2 cellular contexts compared by ENCODE assay signal in the genomic region with DNA sequence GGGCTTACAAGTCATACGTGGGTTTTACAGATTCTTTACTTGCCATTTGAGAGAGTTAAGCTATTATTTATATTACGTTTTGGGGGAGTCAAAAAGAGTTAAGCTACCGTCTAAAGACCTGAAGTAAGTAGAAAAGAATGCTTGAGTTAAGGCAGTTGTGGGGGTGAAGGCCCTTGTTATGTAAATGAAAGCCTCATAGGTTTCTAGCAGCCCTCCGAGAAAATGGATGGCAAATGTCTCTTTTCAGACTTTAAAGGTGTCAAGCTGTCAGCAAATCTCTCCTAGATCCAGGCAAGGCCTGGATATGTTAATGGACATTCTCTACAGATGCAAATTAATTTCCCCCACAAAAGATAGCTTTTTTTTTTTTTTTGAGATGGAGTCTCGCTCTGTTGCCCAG.
A peak's percentile ranks its signal among the peaks of the same experiment; 100 is the strongest.
TF ChIP-seq lines count a peak whose summit lies in the region.

No MANE protein-coding gene starts in this region.

TF ChIP-seq in GM23338, 12 proteins besides CTCF, POLR2A, EP300 and RAD21 (continues in another document):
- TF ChIP-seq, protein P1, sequence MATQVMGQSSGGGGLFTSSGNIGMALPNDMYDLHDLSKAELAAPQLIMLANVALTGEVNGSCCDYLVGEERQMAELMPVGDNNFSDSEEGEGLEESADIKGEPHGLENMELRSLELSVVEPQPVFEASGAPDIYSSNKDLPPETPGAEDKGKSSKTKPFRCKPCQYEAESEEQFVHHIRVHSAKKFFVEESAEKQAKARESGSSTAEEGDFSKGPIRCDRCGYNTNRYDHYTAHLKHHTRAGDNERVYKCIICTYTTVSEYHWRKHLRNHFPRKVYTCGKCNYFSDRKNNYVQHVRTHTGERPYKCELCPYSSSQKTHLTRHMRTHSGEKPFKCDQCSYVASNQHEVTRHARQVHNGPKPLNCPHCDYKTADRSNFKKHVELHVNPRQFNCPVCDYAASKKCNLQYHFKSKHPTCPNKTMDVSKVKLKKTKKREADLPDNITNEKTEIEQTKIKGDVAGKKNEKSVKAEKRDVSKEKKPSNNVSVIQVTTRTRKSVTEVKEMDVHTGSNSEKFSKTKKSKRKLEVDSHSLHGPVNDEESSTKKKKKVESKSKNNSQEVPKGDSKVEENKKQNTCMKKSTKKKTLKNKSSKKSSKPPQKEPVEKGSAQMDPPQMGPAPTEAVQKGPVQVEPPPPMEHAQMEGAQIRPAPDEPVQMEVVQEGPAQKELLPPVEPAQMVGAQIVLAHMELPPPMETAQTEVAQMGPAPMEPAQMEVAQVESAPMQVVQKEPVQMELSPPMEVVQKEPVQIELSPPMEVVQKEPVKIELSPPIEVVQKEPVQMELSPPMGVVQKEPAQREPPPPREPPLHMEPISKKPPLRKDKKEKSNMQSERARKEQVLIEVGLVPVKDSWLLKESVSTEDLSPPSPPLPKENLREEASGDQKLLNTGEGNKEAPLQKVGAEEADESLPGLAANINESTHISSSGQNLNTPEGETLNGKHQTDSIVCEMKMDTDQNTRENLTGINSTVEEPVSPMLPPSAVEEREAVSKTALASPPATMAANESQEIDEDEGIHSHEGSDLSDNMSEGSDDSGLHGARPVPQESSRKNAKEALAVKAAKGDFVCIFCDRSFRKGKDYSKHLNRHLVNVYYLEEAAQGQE (IDR thresholded peaks at IDR 0.05; ENCODE audit: unreplicated experiment), result no peak
- TF ChIP-seq ZNF331 (CRISPR knock-in tag; IDR thresholded peaks at IDR 0.05; ENCODE audit: low read depth), result no peak
- TF ChIP-seq STAT1 (IDR thresholded peaks at IDR 0.05; ENCODE audit: unreplicated experiment), result no peak
- TF ChIP-seq, protein P2, sequence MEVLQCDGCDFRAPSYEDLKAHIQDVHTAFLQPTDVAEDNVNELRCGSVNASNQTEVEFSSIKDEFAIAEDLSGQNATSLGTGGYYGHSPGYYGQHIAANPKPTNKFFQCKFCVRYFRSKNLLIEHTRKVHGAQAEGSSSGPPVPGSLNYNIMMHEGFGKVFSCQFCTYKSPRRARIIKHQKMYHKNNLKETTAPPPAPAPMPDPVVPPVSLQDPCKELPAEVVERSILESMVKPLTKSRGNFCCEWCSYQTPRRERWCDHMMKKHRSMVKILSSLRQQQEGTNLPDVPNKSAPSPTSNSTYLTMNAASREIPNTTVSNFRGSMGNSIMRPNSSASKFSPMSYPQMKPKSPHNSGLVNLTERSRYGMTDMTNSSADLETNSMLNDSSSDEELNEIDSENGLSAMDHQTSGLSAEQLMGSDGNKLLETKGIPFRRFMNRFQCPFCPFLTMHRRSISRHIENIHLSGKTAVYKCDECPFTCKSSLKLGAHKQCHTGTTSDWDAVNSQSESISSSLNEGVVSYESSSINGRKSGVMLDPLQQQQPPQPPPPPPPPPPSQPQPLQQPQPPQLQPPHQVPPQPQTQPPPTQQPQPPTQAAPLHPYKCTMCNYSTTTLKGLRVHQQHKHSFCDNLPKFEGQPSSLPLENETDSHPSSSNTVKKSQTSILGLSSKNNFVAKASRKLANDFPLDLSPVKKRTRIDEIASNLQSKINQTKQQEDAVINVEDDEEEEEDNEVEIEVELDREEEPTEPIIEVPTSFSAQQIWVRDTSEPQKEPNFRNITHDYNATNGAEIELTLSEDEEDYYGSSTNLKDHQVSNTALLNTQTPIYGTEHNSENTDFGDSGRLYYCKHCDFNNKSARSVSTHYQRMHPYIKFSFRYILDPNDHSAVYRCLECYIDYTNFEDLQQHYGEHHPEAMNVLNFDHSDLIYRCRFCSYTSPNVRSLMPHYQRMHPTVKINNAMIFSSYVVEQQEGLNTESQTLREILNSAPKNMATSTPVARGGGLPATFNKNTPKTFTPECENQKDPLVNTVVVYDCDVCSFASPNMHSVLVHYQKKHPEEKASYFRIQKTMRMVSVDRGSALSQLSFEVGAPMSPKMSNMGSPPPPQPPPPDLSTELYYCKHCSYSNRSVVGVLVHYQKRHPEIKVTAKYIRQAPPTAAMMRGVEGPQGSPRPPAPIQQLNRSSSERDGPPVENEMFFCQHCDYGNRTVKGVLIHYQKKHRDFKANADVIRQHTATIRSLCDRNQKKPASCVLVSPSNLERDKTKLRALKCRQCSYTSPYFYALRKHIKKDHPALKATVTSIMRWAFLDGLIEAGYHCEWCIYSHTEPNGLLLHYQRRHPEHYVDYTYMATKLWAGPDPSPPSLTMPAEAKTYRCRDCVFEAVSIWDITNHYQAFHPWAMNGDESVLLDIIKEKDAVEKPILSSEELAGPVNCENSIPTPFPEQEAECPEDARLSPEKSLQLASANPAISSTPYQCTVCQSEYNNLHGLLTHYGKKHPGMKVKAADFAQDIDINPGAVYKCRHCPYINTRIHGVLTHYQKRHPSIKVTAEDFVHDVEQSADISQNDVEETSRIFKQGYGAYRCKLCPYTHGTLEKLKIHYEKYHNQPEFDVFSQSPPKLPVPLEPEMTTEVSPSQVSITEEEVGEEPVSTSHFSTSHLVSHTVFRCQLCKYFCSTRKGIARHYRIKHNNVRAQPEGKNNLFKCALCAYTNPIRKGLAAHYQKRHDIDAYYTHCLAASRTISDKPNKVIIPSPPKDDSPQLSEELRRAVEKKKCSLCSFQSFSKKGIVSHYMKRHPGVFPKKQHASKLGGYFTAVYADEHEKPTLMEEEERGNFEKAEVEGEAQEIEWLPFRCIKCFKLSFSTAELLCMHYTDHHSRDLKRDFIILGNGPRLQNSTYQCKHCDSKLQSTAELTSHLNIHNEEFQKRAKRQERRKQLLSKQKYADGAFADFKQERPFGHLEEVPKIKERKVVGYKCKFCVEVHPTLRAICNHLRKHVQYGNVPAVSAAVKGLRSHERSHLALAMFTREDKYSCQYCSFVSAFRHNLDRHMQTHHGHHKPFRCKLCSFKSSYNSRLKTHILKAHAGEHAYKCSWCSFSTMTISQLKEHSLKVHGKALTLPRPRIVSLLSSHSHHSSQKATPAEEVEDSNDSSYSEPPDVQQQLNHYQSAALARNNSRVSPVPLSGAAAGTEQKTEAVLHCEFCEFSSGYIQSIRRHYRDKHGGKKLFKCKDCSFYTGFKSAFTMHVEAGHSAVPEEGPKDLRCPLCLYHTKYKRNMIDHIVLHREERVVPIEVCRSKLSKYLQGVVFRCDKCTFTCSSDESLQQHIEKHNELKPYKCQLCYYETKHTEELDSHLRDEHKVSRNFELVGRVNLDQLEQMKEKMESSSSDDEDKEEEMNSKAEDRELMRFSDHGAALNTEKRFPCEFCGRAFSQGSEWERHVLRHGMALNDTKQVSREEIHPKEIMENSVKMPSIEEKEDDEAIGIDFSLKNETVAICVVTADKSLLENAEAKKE (CRISPR knock-in tag; IDR thresholded peaks at IDR 0.05), result no peak
- TF ChIP-seq CREB1 (CRISPR knock-in tag; IDR thresholded peaks at IDR 0.05; ENCODE audit: low read depth), result no peak
- no peak for TF ChIP-seq ZNF114 (CRISPR knock-in tag; IDR thresholded peaks at IDR 0.05)
- TF ChIP-seq POLR2AphosphoS5 (IDR thresholded peaks at IDR 0.05; ENCODE audit: low read depth), result no peak
- no peak for TF ChIP-seq EZH2phosphoT487 (IDR thresholded peaks at IDR 0.05; ENCODE audit: unreplicated experiment)
- no peak for TF ChIP-seq EZH2 (IDR thresholded peaks at IDR 0.05; ENCODE audit: low read depth, unreplicated experiment)
- no peak for TF ChIP-seq JUNB (IDR thresholded peaks at IDR 0.05; ENCODE audit: unreplicated experiment)
- no peak for TF ChIP-seq NANOG (IDR thresholded peaks at IDR 0.05; ENCODE audit: borderline replicate concordance)

TF ChIP-seq in H1, 55 proteins besides CTCF, POLR2A, EP300 and RAD21:
- no peak for TF ChIP-seq HDAC6 (IDR thresholded peaks at IDR 0.05; ENCODE audit: low read depth, low read length)
- TF ChIP-seq NANOG (IDR thresholded peaks at IDR 0.05; ENCODE audit: insufficient read depth, low read depth, low read length, poor library complexity, severe bottlenecking), result peak; percentile 35
- TF ChIP-seq SRF (IDR thresholded peaks at IDR 0.05; ENCODE audit: low read depth, low read length), result no peak
- TF ChIP-seq CHD1 (IDR thresholded peaks at IDR 0.05; ENCODE audit: low read depth, low read length), result no peak
- no peak for TF ChIP-seq RBBP5 (IDR thresholded peaks at IDR 0.05; ENCODE audit: borderline replicate concordance, low read depth, low read length)
- no peak for TF ChIP-seq CBX8 (IDR thresholded peaks at IDR 0.05; ENCODE audit: borderline replicate concordance, low read depth, low read length)
TF ChIP-seq in H1: peak in this region for 1.
